Comparison of ENCODE assay signal across 21 cellular contexts in genomic region chr3:40211579-40211978, GRCh38.
DNase-seq lines count a peak whose midpoint lies in the region; ATAC-seq, FAIRE-seq and TF ChIP-seq lines count a peak whose summit lies in the region.
"Had no signal": no experiment of that assay in that cellular context is flagged by ENCODE, and none has a peak within 500 bp of the region (broad histone marks: within the 10 kb centered on the region; RNA-seq: fewer than 3 reads in every experiment).

No MANE protein-coding gene starts in this region.

- H3K4me1 ChIP-seq in RWPE2 (ENCODE audit: insufficient read depth, poor library complexity, severe bottlenecking): peaks cover 4% of the 10 kb centered on the region
- no peaks in the 10 kb centered on the region for H3K4me1 ChIP-seq in pancreas
- H3K4me1 ChIP-seq in HepG2 (ENCODE audit: insufficient read depth, low read length): peaks cover 11% of the 10 kb centered on the region
- H3K4me1 ChIP-seq: Caco-2, HAP-1, SJSA1, uterus had no signal

- intact Hi-C loops in pancreas (cut with DNase I) (no loop called here), HepG2 (cut with micrococcal nuclease; ENCODE audit: unreplicated experiment) (no loop called here)

- BruUV-seq in HepG2 (replicated peaks; lab: Mats Ljungman, UMichigan): no TSS peak

- no peak overlapping the region for H3K9ac ChIP-seq in HepG2 (ENCODE audit: insufficient read depth, low read depth, low read length)

- WGBS in pancreas, 2 donors: 90 to 92% methylated on average over 4 of the region's 4 CpGs
- WGBS in HepG2 (ENCODE audit: low lambda C conversion rate): 69% methylated on average over 4 of the region's 4 CpGs

- in situ Hi-C loops in HepG2 (cut with HindIII; ENCODE audit: extremely low pct_ligation_motif_present, low pct_unique_long_range_greater_than_20kb): no loop called here

- H3K4me2 ChIP-seq in HepG2 (ENCODE audit: low read depth, low read length): no peak overlapping the region

- H3K36me3 ChIP-seq in RWPE2 (ENCODE audit: low read depth) (no peaks in the 10 kb centered on the region), pancreas (no peaks in the 10 kb centered on the region), HepG2 (replicated peaks in 1 of 2; ENCODE audit: control insufficient read depth in 1 of 2, insufficient read depth in 2 of 2, low read length in 2 of 2) (no peaks in the 10 kb centered on the region)
- H3K36me3 ChIP-seq: HAP-1, neutrophil, SJSA1, uterus had no signal

- H3K9me3 ChIP-seq in RWPE2 (ENCODE audit: severe bottlenecking): no peaks in the 10 kb centered on the region
- H3K9me3 ChIP-seq in pancreas: no peaks in the 10 kb centered on the region
- no peaks in the 10 kb centered on the region for H3K9me3 ChIP-seq in HepG2 (ENCODE audit: low read length)
- H3K9me3 ChIP-seq: Caco-2, HAP-1, neutrophil, SJSA1, uterus had no signal

- H3K27me3 ChIP-seq in RWPE2 (ENCODE audit: insufficient read depth, poor library complexity, severe bottlenecking) (no peaks in the 10 kb centered on the region), pancreas (no peaks in the 10 kb centered on the region), HepG2 (ENCODE audit: control insufficient read depth in 1 of 2, insufficient read depth in 2 of 2, low read length in 2 of 2) (no peaks in the 10 kb centered on the region)
- H3K27me3 ChIP-seq: neutrophil, SJSA1, uterus had no signal

- FAIRE-seq in pancreas (lab: Jason Lieb, UNC): no peak
- no peak for FAIRE-seq in HepG2 (lab: Jason Lieb, UNC)
- FAIRE-seq: colon had no signal

- TF ChIP-seq EP300 in HepG2 (IDR thresholded peaks at IDR 0.05; ENCODE audit: low read depth in 2 of 2, low read length in 2 of 2) (no peak), HepG2 (CRISPR knock-in tag; IDR thresholded peaks at IDR 0.05; ENCODE audit: borderline replicate concordance) (no peak)

- no peak for TF ChIP-seq CTCF in RWPE2 (IDR thresholded peaks at IDR 0.05; ENCODE audit: poor library complexity, severe bottlenecking)
- TF ChIP-seq CTCF in choroid plexus epithelial cell (conservative IDR thresholded peaks at IDR 0.05; ENCODE audit: low read depth, low read length): no peak
- TF ChIP-seq CTCF in pancreas (IDR thresholded peaks at IDR 0.05): no peak
- TF ChIP-seq CTCF in HepG2 (CRISPR knock-in tag; IDR thresholded peaks at IDR 0.05): no peak

- no peaks in the 10 kb centered on the region for H4K20me1 ChIP-seq in HepG2 (ENCODE audit: insufficient read depth, low read length)

- no peak for TF ChIP-seq RAD21 in HepG2 (CRISPR knock-in tag; IDR thresholded peaks at IDR 0.05)

- CTCF ChIA-PET in HepG2 (lab: Yijun Ruan, JAX; ENCODE audit: low intra/inter-chr PET ratio, low total read pairs): no interaction called here

- H3K79me2 ChIP-seq in HepG2 (ENCODE audit: insufficient read depth, low read length): no peaks in the 10 kb centered on the region

- DNase-seq in ELR (ENCODE audit: low read depth) (peak; percentile 31), RWPE2 (ENCODE audit: low spot score) (no peak), choroid plexus epithelial cell (ENCODE audit: low read depth) (peak; percentile 14), kidney tubule cell (ENCODE audit: low spot score) (peak; percentile 52), pancreas (no peak), NCI-H2029 treated with DMSO at 0.1 percent for 48 hours (lab: John Stamatoyannopoulos, UW) (no peak), HepG2 (ENCODE audit: low spot score) (no peak)
- DNase-seq in stimulated activated CD4-positive, alpha-beta T cell treated with anti-CD3 and anti-CD28 coated beads, Interleukin-2, amount 100 ng/mL, for 24 hours: no peak
- DNase-seq: Caco-2, KG1, left ventricle myocardium superior, NCI-H1092, NCI-H2107, NCI-H69, uterus had no signal

- H3K4me3 ChIP-seq in RWPE2 (ENCODE audit: severe bottlenecking): no peak overlapping the region
- no peak overlapping the region for H3K4me3 ChIP-seq in choroid plexus epithelial cell (ENCODE audit: low read depth, low read length)
- H3K4me3 ChIP-seq in pancreas: no peak overlapping the region
- H3K4me3 ChIP-seq in HepG2 (replicated peaks in 1 of 3; ENCODE audit: insufficient read depth in 1 of 3, low read depth in 2 of 3, low read length in 3 of 3): no peak overlapping the region
- H3K4me3 ChIP-seq: HAP-1, SJSA1, uterus had no signal

- H3K27ac ChIP-seq in RWPE2 (ENCODE audit: poor library complexity, severe bottlenecking) (no peak overlapping the region), pancreas (no peak overlapping the region), HepG2 (ENCODE audit: extremely low read length, insufficient read depth, low read length) (no peak overlapping the region)
- H3K27ac ChIP-seq: neutrophil, SJSA1, uterus had no signal

- POLR2A ChIA-PET in HepG2 (lab: Yijun Ruan, JAX): no interaction called here

- TF ChIP-seq POLR2A in HepG2 (IDR thresholded peaks at IDR 0.05; ENCODE audit: insufficient read depth in 1 of 2, low read depth in 2 of 2, low read length in 2 of 2): no peak

- no peak overlapping the region for H2AFZ ChIP-seq in HepG2 (ENCODE audit: low read length)

- ATAC-seq in RWPE2 (ENCODE audit: low read depth): peak; percentile 72; the same call in 2 of the 3 replicates
- no peak for ATAC-seq in pancreas
- ATAC-seq in HepG2: no peak
- ATAC-seq: activated T-helper 17 cell treated with anti-CD3 and anti-CD28 coated beads, Interleukin-2, amount 50 U/mL, for 72 hours; left ventricle myocardium superior; sciatic nerve had no signal

TF ChIP-seq in HepG2, 621 proteins besides CTCF, POLR2A, EP300 and RAD21:
- no peak for TF ChIP-seq ZNF770 (CRISPR knock-in tag; IDR thresholded peaks at IDR 0.05)
- TF ChIP-seq ZNF747 (CRISPR knock-in tag; IDR thresholded peaks at IDR 0.05; ENCODE audit: borderline replicate concordance): no peak

Comparison
In these comparisons a context has a peak if more than half of its experiments do, and no peak if none do; other contexts are left out.
1. DNase-seq: peak in ELR (single experiment), choroid plexus epithelial cell (single experiment) and kidney tubule cell (single experiment); none in RWPE2 (single experiment), pancreas (0 of 6), NCI-H2029 treated with DMSO at 0.1 percent for 48 hours (single experiment), HepG2 (single experiment) and stimulated activated CD4-positive, alpha-beta T cell treated with anti-CD3 and anti-CD28 coated beads, Interleukin-2, amount 100 ng/mL, for 24 hours (0 of 2).